17 cellular contexts compared by ENCODE assay signal in the genomic region with DNA sequence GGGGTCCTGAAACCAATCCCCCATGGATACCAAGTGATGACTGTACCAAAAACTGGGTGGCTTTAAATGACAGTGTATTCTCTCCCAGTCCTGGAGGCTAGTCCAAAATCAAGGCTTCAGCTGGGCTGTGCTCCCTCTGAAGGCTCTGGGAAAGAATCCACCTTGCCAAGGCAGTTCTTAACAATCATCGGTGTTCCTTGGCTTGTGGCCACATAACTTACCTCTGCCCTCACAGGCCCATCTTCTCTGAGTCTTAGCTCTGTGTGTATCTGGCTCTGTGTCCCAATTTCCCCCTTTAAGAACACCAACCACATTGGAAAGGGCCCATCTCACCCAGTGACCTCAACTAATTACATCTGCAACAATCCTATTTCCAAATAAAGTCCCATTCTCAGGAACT.
DNase-seq lines count a peak whose midpoint lies in the region; ATAC-seq and TF ChIP-seq lines count a peak whose summit lies in the region.
"Had no signal": no experiment of that assay in that cellular context is flagged by ENCODE, and none has a peak within 500 bp of the region (broad histone marks: within the 10 kb centered on the region; RNA-seq: fewer than 3 reads in every experiment).

No MANE protein-coding gene starts in this region.

- no peak for ATAC-seq in GM19035 (IDR thresholded peaks at IDR 0.05; ENCODE audit: unreplicated experiment)
- ATAC-seq in activated CD8-positive, alpha-beta T cell treated with anti-CD3 and anti-CD28 coated beads for 36 hours, result no peak

- no peak for TF ChIP-seq CTCF in Loucy (conservative IDR thresholded peaks at IDR 0.05; ENCODE audit: low read length)
- TF ChIP-seq CTCF in brain (conservative IDR thresholded peaks at IDR 0.05), result no peak
- TF ChIP-seq CTCF in activated CD8-positive, alpha-beta T cell treated with anti-CD3 and anti-CD28 coated beads for 36 hours (IDR thresholded peaks at IDR 0.05), result no peak

- peaks cover 5% of the 10 kb centered on the region; the same call in 1 of the 2 replicates for H3K9me3 ChIP-seq in Loucy (ENCODE audit: insufficient read depth, low read depth, low read length)

- H3K79me2 ChIP-seq in Loucy (ENCODE audit: insufficient read depth, low read length), result 0 out of 2 replicates have a peak, but pooled peaks cover 8% of the 10 kb centered on the region

- CTCF ChIA-PET in activated CD8-positive, alpha-beta T cell treated with anti-CD3 and anti-CD28 coated beads for 36 hours (lab: Charles Lee), result interaction anchor here (1.1 kb wide), 1 partner anchor 378 kb away, joined by 3 read pairs; no protein-coding TSS in a partner anchor

- H3K27ac Mint-ChIP-seq in brain (peak overlapping the region in 3 of 5 experiments; percentile 7 to 99 (median 95)), immature natural killer cell (no peak overlapping the region)
- no peak overlapping the region for H3K27ac Mint-ChIP-seq in activated CD8-positive, alpha-beta T cell treated with anti-CD3 and anti-CD28 coated beads for 36 hours

- no peak overlapping the region for H3K4me3 Mint-ChIP-seq in brain
- peak overlapping the region in 3 of 5 donors; percentile 5 to 80 (median 53) for H3K4me3 Mint-ChIP-seq in immature natural killer cell
- H3K4me3 Mint-ChIP-seq in activated CD8-positive, alpha-beta T cell treated with anti-CD3 and anti-CD28 coated beads for 36 hours, result no peak overlapping the region

- peaks cover 68% of the 10 kb centered on the region for H3K4me1 Mint-ChIP-seq in brain
- H3K4me1 Mint-ChIP-seq in immature natural killer cell, result peaks cover 13 to 16% of the 10 kb centered on the region in 2 donors
- H3K4me1 Mint-ChIP-seq in activated CD8-positive, alpha-beta T cell treated with anti-CD3 and anti-CD28 coated beads for 36 hours (ENCODE audit: low read depth), result peaks cover 16% of the 10 kb centered on the region

- H3K4me1 ChIP-seq in Loucy (ENCODE audit: insufficient read depth, low read length, poor library complexity, severe bottlenecking), result peaks cover 45% of the 10 kb centered on the region

- H3K27me3 Mint-ChIP-seq in brain (peaks cover 2% of the 10 kb centered on the region), immature natural killer cell (ENCODE audit: low read depth in 3 of 3) (peaks cover 5 to 14% (median 6%) of the 10 kb centered on the region in 3 donors)
- H3K27me3 Mint-ChIP-seq in activated CD8-positive, alpha-beta T cell treated with anti-CD3 and anti-CD28 coated beads for 36 hours, result peaks cover 12% of the 10 kb centered on the region

- POLR2A ChIA-PET in activated CD8-positive, alpha-beta T cell treated with anti-CD3 and anti-CD28 coated beads for 36 hours (lab: Charles Lee), result no interaction called here

- DNase-seq in immature natural killer cell (no peak), hepatic stellate cell (ENCODE audit: low spot score) (no peak), dedifferentiated amniotic fluid mesenchymal stem cell (ENCODE audit: extremely low spot score) (no peak)
- no peak for DNase-seq in activated CD8-positive, alpha-beta T cell treated with anti-CD3 and anti-CD28 coated beads for 36 hours
- DNase-seq: ACHN, AML-193, DMS153, GF-D8, KG1, NCI-H1436, NCI-H1930, NCI-H345, NCI-H524 treated with DMSO at 0.1 percent for 48 hours, SIG-M5 had no signal

- H3K27me3 ChIP-seq in Loucy (ENCODE audit: insufficient read depth, low read length, poor library complexity, severe bottlenecking), result no peaks in the 10 kb centered on the region

- no peak overlapping the region for H2AFZ ChIP-seq in Loucy (ENCODE audit: low read length)

- H3K36me3 ChIP-seq in Loucy (ENCODE audit: insufficient read depth, low read length), result no peaks in the 10 kb centered on the region

- H3K4me3 ChIP-seq in Loucy (ENCODE audit: low read length, poor library complexity, severe bottlenecking), result no peak overlapping the region

- intact Hi-C loops in activated CD8-positive, alpha-beta T cell treated with anti-CD3 and anti-CD28 coated beads for 36 hours (cut with micrococcal nuclease), result no loop called here

- H3K9ac ChIP-seq in Loucy (ENCODE audit: low read depth, low read length, poor library complexity, severe bottlenecking), result peak overlapping the region; percentile 85

- no peaks in the 10 kb centered on the region for H3K36me3 Mint-ChIP-seq in brain
- H3K36me3 Mint-ChIP-seq in immature natural killer cell, result no peaks in the 10 kb centered on the region
- H3K36me3 Mint-ChIP-seq in activated CD8-positive, alpha-beta T cell treated with anti-CD3 and anti-CD28 coated beads for 36 hours (ENCODE audit: low read depth), result no peaks in the 10 kb centered on the region

- no peaks in the 10 kb centered on the region for H4K20me1 ChIP-seq in Loucy (ENCODE audit: insufficient read depth, low read length, poor library complexity, severe bottlenecking)

- no peaks in the 10 kb centered on the region for H3F3A ChIP-seq in Loucy (ENCODE audit: low read depth)

- H3K9me2 ChIP-seq in Loucy (replicated peaks; ENCODE audit: low read depth, low read length), result no peaks in the 10 kb centered on the region

- H3K9me3 Mint-ChIP-seq in brain (peaks cover 0 to 11% (median 5%) of the 10 kb centered on the region in 5 experiments), immature natural killer cell (peaks cover 0 to 2% (median 0%) of the 10 kb centered on the region in 6 donors)
- H3K9me3 Mint-ChIP-seq in activated CD8-positive, alpha-beta T cell treated with anti-CD3 and anti-CD28 coated beads for 36 hours, result peaks cover 5% of the 10 kb centered on the region

- H3K4me2 ChIP-seq in Loucy (ENCODE audit: low read depth, low read length, poor library complexity, severe bottlenecking), result peak overlapping the region; percentile 80

Comparison
In these comparisons a context has a peak if more than half of its experiments do, and no peak if none do; other contexts are left out.
1. H3K27ac Mint-ChIP-seq: peak in brain (3 of 5); none in immature natural killer cell (0 of 6) and activated CD8-positive, alpha-beta T cell treated with anti-CD3 and anti-CD28 coated beads for 36 hours (single experiment).
2. H3K4me3 Mint-ChIP-seq: peak in immature natural killer cell (3 of 5); none in brain (0 of 5) and activated CD8-positive, alpha-beta T cell treated with anti-CD3 and anti-CD28 coated beads for 36 hours (single experiment).